Comparison of ENCODE assay signal across 8 cellular contexts in genomic region chr4:139015269-139015947, GRCh38. TPM values are rescaled to one million over a fixed set of nuclear protein-coding genes. Genes with fewer than 3 reads are reported as not detected.
DNase-seq lines count a peak whose midpoint lies in the region; ATAC-seq and TF ChIP-seq lines count a peak whose summit lies in the region.

TSS of gene NOCT (plus strand) at chr4:139015781. CDS start at chr4:139015982, 201 bp downstream.

- no peaks in the 10 kb centered on the region for H3K9me3 Mint-ChIP-seq in activated naive CD4-positive, alpha-beta T cell treated with anti-CD3 and anti-CD28 coated beads, Interleukin-2, amount 50 U/mL, for 72 hours

- WGBS in testis, 2 donors, result 0 to 1% methylated on average over 41 to 46 of the region's 62 CpGs

- H3K36me3 ChIP-seq in testis (ENCODE audit: low read depth, missing control alignments), result no peaks in the 10 kb centered on the region

- no peaks in the 10 kb centered on the region for H3K27me3 ChIP-seq in testis

- peak within 1 kb of the TSS; percentile 93 to 96 for H3K27ac Mint-ChIP-seq in activated naive CD4-positive, alpha-beta T cell treated with anti-CD3 and anti-CD28 coated beads, Interleukin-2, amount 50 U/mL, for 72 hours

- ATAC-seq in HG02642 (IDR thresholded peaks at IDR 0.05; ENCODE audit: poor library complexity, unreplicated experiment), result peak; percentile 96
- peak; percentile 93 to 94 for ATAC-seq in activated naive CD4-positive, alpha-beta T cell treated with anti-CD3 and anti-CD28 coated beads, Interleukin-2, amount 50 U/mL, for 72 hours
- peak; percentile 88 for ATAC-seq in omental fat pad (ENCODE audit: low FRiP score)

- peaks cover 5 to 13% of the 10 kb centered on the region in 2 donors for H3K36me3 Mint-ChIP-seq in activated naive CD4-positive, alpha-beta T cell treated with anti-CD3 and anti-CD28 coated beads, Interleukin-2, amount 50 U/mL, for 72 hours

- intact Hi-C loops in testis (cut with DNase I; ENCODE audit: low total_unique reads), result no loop called here

- peaks cover 9% of the 10 kb centered on the region for H3K4me1 ChIP-seq in testis

- H3K4me3 ChIP-seq in GM12865 (ENCODE audit: low read depth, low read length) (peak within 1 kb of the TSS; percentile 93), testis (peak within 1 kb of the TSS; percentile 76 to 85)

- H3K9me3 ChIP-seq in testis, result no peaks in the 10 kb centered on the region

- peak; percentile 56 for TF ChIP-seq POLR2A in testis (IDR thresholded peaks at IDR 0.05)

- TF ChIP-seq CTCF in GM12865 (IDR thresholded peaks at IDR 0.05; ENCODE audit: insufficient read depth, low read depth, low read length, missing control alignments), result no peak
- no peak for TF ChIP-seq CTCF in omental fat pad (IDR thresholded peaks at IDR 0.05)
- TF ChIP-seq CTCF in testis (IDR thresholded peaks at IDR 0.05), result peak in 2 of 3 experiments; percentile 26 to 33

- DNase-seq in GM12865 (ENCODE audit: low read depth) (peak; percentile 98), NCI-H1105 (lab: John Stamatoyannopoulos, UW) (peak; percentile 70), SKM-1 (lab: John Stamatoyannopoulos, UW; ENCODE audit: unreplicated experiment) (peak; percentile 85), glomerular endothelial cell (ENCODE audit: extremely low read depth, low read depth, low spot score) (peak; percentile 52), omental fat pad (ENCODE audit: low spot score) (peak; percentile 58), testis (peak; percentile 93)
- DNase-seq in activated naive CD4-positive, alpha-beta T cell treated with anti-CD3 and anti-CD28 coated beads, Interleukin-2, amount 50 U/mL, for 72 hours (ENCODE audit: low spot score in 2 of 2), result peak; percentile 92 to 95

- peak within 1 kb of the TSS; percentile 81 to 88 for H3K27ac ChIP-seq in testis

RNA-seq across cellular contexts. Expression of gene NOCT, which starts in this region (rescaled TPM):
- total RNA-seq in activated naive CD4-positive, alpha-beta T cell treated with anti-CD3 and anti-CD28 coated beads, Interleukin-2, amount 50 U/mL, for 72 hours, result 10 to 100 TPM in 1 of 2 donors, 1 to 10 TPM in 1; 7.3 to 17.9 TPM
- 36.6 and 37.8 TPM in 2 replicates for total RNA-seq in glomerular endothelial cell
- total RNA-seq in omental fat pad, result 10 to 100 TPM in 3 of 4 donors, 1 to 10 TPM in 1; 5.8 to 83.1 (median 21.6) TPM
- 10 to 100 TPM; 19.0 to 19.3 TPM for total RNA-seq in testis
- polyA plus RNA-seq in testis (ENCODE audit: insufficient read depth, low read depth, low replicate concordance), result 7.7 TPM

Comparison
In these comparisons a context has a peak if more than half of its experiments do, and no peak if none do; other contexts are left out.
1. Peak in every context shown above with its lines: DNase-seq, ATAC-seq, H3K4me3 ChIP-seq and H3K27ac ChIP-seq.
2. CTCF ChIP-seq: peak in testis (2 of 3); none in GM12865 (single experiment) and omental fat pad (0 of 3).